8 cellular contexts compared by ENCODE assay signal in genomic region chr1:23344111-23344986, GRCh38. TPM values are rescaled to one million over a fixed set of nuclear protein-coding genes. Genes with fewer than 3 reads are reported as not detected.
A peak's percentile ranks its signal among the peaks of the same experiment; 100 is the strongest.
DNase-seq lines count a peak whose midpoint lies in the region; ATAC-seq and TF ChIP-seq lines count a peak whose summit lies in the region.

Gene HNRNPR, minus strand, starts transcription at chr1:23344284. Its CDS starts 3,276 bp downstream, at chr1:23341008.

- TF ChIP-seq CTCF in epithelial cell of esophagus (IDR thresholded peaks at IDR 0.05; ENCODE audit: insufficient read depth, low read depth, low read length, missing control alignments): no peak

- H3K36me3 Mint-ChIP-seq in IgD-negative memory B cell: no peaks in the 10 kb centered on the region

- H3K27me3 Mint-ChIP-seq in IgD-negative memory B cell: peaks cover 1% of the 10 kb centered on the region

- peak within 1 kb of the TSS; percentile 93 to 99 (median 94) for H3K4me3 Mint-ChIP-seq in IgD-negative memory B cell

- DNase-seq in DMS114 treated with DMSO at 0.1 percent for 48 hours (lab: John Stamatoyannopoulos, UW; ENCODE audit: unreplicated experiment) (peak; percentile 99), OCI-M2 (lab: John Stamatoyannopoulos, UW; ENCODE audit: unreplicated experiment) (peak; percentile 89), activated T-cell treated with anti-CD3 and anti-CD28 coated beads for 4 hours (peak; percentile 96), epithelial cell of esophagus (ENCODE audit: low read depth) (peak; percentile 100)
- DNase-seq in stimulated activated CD8-positive, alpha-beta memory T cell treated with anti-CD3 and anti-CD28 coated beads, Interleukin-4, amount 100 ng/mL, for 1 hour (ENCODE audit: low read depth in 2 of 2, low spot score in 1 of 2): peak; percentile 94 to 97

- H3K4me3 ChIP-seq in epithelial cell of esophagus (ENCODE audit: low read length) (peak within 1 kb of the TSS; percentile 80), mononuclear cell (ENCODE audit: low read length) (peak within 1 kb of the TSS; percentile 60)

- H3K27ac Mint-ChIP-seq in IgD-negative memory B cell: peak within 1 kb of the TSS; percentile 91 to 96 (median 96)

- ATAC-seq in GM21529 (IDR thresholded peaks at IDR 0.05; ENCODE audit: unreplicated experiment): peak; percentile 93

- no peaks in the 10 kb centered on the region for H3K27me3 ChIP-seq in mononuclear cell (ENCODE audit: insufficient read depth, low read length)

- no peaks in the 10 kb centered on the region for H3K9me3 ChIP-seq in mononuclear cell (ENCODE audit: low read depth, low read length)

- H3K9me3 Mint-ChIP-seq in IgD-negative memory B cell: no peaks in the 10 kb centered on the region

- peaks cover 38 to 47% (median 38%) of the 10 kb centered on the region in 3 donors for H3K4me1 Mint-ChIP-seq in IgD-negative memory B cell

- peaks cover 33% of the 10 kb centered on the region for H3K4me1 ChIP-seq in mononuclear cell (ENCODE audit: insufficient read depth, low read length)

RNA-seq across cellular contexts. Expression of gene HNRNPR, which starts in this region (rescaled TPM):
- 164 TPM for polyA plus RNA-seq in IgD-negative memory B cell
- 81.9 TPM for total RNA-seq in mononuclear cell

Comparison
In these comparisons a context has a peak if more than half of its experiments do, and no peak if none do; other contexts are left out.
1. Peak in every context shown above with its lines: DNase-seq, ATAC-seq and H3K4me3 ChIP-seq.